Comparison of ENCODE assay signal across 1 cellular context in genomic region chr14:72876021-72876709, GRCh38.
TF ChIP-seq lines count a peak whose summit lies in the region.

No MANE protein-coding gene starts in this region.

TF ChIP-seq in H1, 55 proteins besides CTCF, POLR2A, EP300 and RAD21:
- TF ChIP-seq TCF12 (IDR thresholded peaks at IDR 0.05; ENCODE audit: low read depth, low read length) (no peak), CHD2 (IDR thresholded peaks at IDR 0.05; ENCODE audit: low read length) (no peak), FOSL1 (IDR thresholded peaks at IDR 0.05; ENCODE audit: insufficient read depth, low read depth, low read length) (no peak), SRF (IDR thresholded peaks at IDR 0.05; ENCODE audit: low read depth, low read length) (no peak), TAF1 (IDR thresholded peaks at IDR 0.05; ENCODE audit: low read depth, low read length) (no peak), BCL11A (IDR thresholded peaks at IDR 0.05; ENCODE audit: low read depth in 2 of 2, low read length in 2 of 2) (no peak), YY1 (IDR thresholded peaks at IDR 0.05; ENCODE audit: low read depth, low read length) (no peak), RNF2 (IDR thresholded peaks at IDR 0.05; ENCODE audit: borderline replicate concordance, low read depth, low read length, missing control alignments, poor library complexity, severe bottlenecking) (no peak), KDM1A (IDR thresholded peaks at IDR 0.05; ENCODE audit: borderline replicate concordance, low read length) (no peak), SP4 (IDR thresholded peaks at IDR 0.05; ENCODE audit: low read length) (no peak), NANOG (IDR thresholded peaks at IDR 0.05; ENCODE audit: insufficient read depth, low read depth, low read length, poor library complexity, severe bottlenecking) (no peak), TBP (IDR thresholded peaks at IDR 0.05; ENCODE audit: low read depth, low read length) (no peak), ATF2 (IDR thresholded peaks at IDR 0.05; ENCODE audit: low read length) (no peak), SUZ12 (IDR thresholded peaks at IDR 0.05; ENCODE audit: low read length) (no peak), GABPA (IDR thresholded peaks at IDR 0.05; ENCODE audit: borderline replicate concordance, insufficient read depth, low read length) (no peak), NRF1 (IDR thresholded peaks at IDR 0.05; ENCODE audit: low read depth, low read length) (no peak), SIX5 (IDR thresholded peaks at IDR 0.05; ENCODE audit: low read depth, low read length) (no peak), PHF8 (conservative IDR thresholded peaks at IDR 0.05; ENCODE audit: low read depth, low read length) (no peak), SIRT6 (IDR thresholded peaks at IDR 0.05; ENCODE audit: low read length) (no peak)
